In genomic region chr15:63080638-63081250, GRCh38 we compare ENCODE assay signal across 25 cellular contexts. TPM values are rescaled to one million over a fixed set of nuclear protein-coding genes. Genes with fewer than 3 reads are reported as not detected.
DNase-seq lines count a peak whose midpoint lies in the region; ATAC-seq and TF ChIP-seq lines count a peak whose summit lies in the region.
"Had no signal": no experiment of that assay in that cellular context is flagged by ENCODE, and none has a peak within 500 bp of the region (broad histone marks: within the 10 kb centered on the region; RNA-seq: fewer than 3 reads in every experiment).

No MANE protein-coding gene starts in this region.

- no peaks in the 10 kb centered on the region for H3K36me3 Mint-ChIP-seq in WTC11
- no peaks in the 10 kb centered on the region for H3K36me3 Mint-ChIP-seq in activated T-helper 1 cell treated with anti-CD3 and anti-CD28 coated beads, Interleukin-12 subunit alpha, Interleukin-12 subunit beta, Interleukin-2, Interleukin-4 antibody, amounts not matched to agents 30 ng/mL and 10 ng/mL and 1 ng/mL, durations not matched to agents 14 hours and 24 hours and 36 hours (ENCODE audit: low read depth)
- H3K36me3 Mint-ChIP-seq in chondrocyte (ENCODE audit: low read depth): no peaks in the 10 kb centered on the region

- H3K36me3 ChIP-seq in SK-N-SH (replicated peaks in 1 of 2; ENCODE audit: control insufficient read depth in 1 of 2, insufficient read depth in 2 of 2, low read length in 1 of 2) (no peaks in the 10 kb centered on the region), right atrium auricular region (no peaks in the 10 kb centered on the region)
- H3K36me3 ChIP-seq: ascending aorta, BLaER1, lower lobe of right lung, Peyer's patch had no signal

- CTCF ChIA-PET in SK-N-SH (lab: Yijun Ruan, JAX): interaction anchor here (1.1 to 4.1 kb wide), 5 partner anchors 9 to 33 kb away, joined by 3 to 22 read pairs (median 3); no protein-coding TSS in a partner anchor
- CTCF ChIA-PET in WTC11 (lab: Charles Lee): interaction anchor here (1.6 kb wide), 1 partner anchor 33 kb away, joined by 9 read pairs; no protein-coding TSS in a partner anchor

- H3K4me3 Mint-ChIP-seq in WTC11 (no peak overlapping the region), chondrocyte (ENCODE audit: unreplicated experiment) (no peak overlapping the region)
- H3K4me3 Mint-ChIP-seq in activated T-helper 1 cell treated with anti-CD3 and anti-CD28 coated beads, Interleukin-12 subunit alpha, Interleukin-12 subunit beta, Interleukin-2, Interleukin-4 antibody, amounts not matched to agents 30 ng/mL and 10 ng/mL and 1 ng/mL, durations not matched to agents 14 hours and 24 hours and 36 hours: no peak overlapping the region
- H3K4me3 Mint-ChIP-seq: activated T-cell treated with anti-CD3 and anti-CD28 coated beads, Interleukin-2, amount 50 U/mL, for 24 hours; IgD-negative memory B cell had no signal

- no peaks in the 10 kb centered on the region for H3K79me2 ChIP-seq in SK-N-SH (ENCODE audit: insufficient read depth)

- H3K9me3 Mint-ChIP-seq in WTC11 (no peaks in the 10 kb centered on the region), chondrocyte (ENCODE audit: low read depth) (no peaks in the 10 kb centered on the region)
- no peaks in the 10 kb centered on the region for H3K9me3 Mint-ChIP-seq in activated T-helper 1 cell treated with anti-CD3 and anti-CD28 coated beads, Interleukin-12 subunit alpha, Interleukin-12 subunit beta, Interleukin-2, Interleukin-4 antibody, amounts not matched to agents 30 ng/mL and 10 ng/mL and 1 ng/mL, durations not matched to agents 14 hours and 24 hours and 36 hours
- H3K9me3 Mint-ChIP-seq: activated T-cell treated with anti-CD3 and anti-CD28 coated beads, Interleukin-2, amount 50 U/mL, for 24 hours; IgD-negative memory B cell had no signal

- TF ChIP-seq RAD21 in SK-N-SH (IDR thresholded peaks at IDR 0.05; ENCODE audit: low read length): no peak

- ATAC-seq in SK-N-SH treated with all-trans-retinoic acid at 6 μM for 48 hours (peak; percentile 17), WTC11 (no peak)
- ATAC-seq: lower lobe of right lung had no signal

- peaks cover 9% of the 10 kb centered on the region for H3F3A ChIP-seq in SK-N-SH (replicated peaks; ENCODE audit: insufficient read depth)

- H3K27me3 ChIP-seq in SK-N-SH (ENCODE audit: insufficient read depth): no peaks in the 10 kb centered on the region
- no peaks in the 10 kb centered on the region for H3K27me3 ChIP-seq in right atrium auricular region
- H3K27me3 ChIP-seq: ascending aorta, BLaER1, Peyer's patch had no signal

- intact Hi-C loops in activated T-helper 1 cell treated with anti-CD3 and anti-CD28 coated beads, Interleukin-12 subunit alpha, Interleukin-12 subunit beta, Interleukin-2, Interleukin-4 antibody, amounts not matched to agents 30 ng/mL and 10 ng/mL and 1 ng/mL, durations not matched to agents 14 hours and 24 hours and 36 hours (cut with micrococcal nuclease): no loop called here

- H3K9me3 ChIP-seq in SK-N-SH: no peaks in the 10 kb centered on the region
- no peaks in the 10 kb centered on the region for H3K9me3 ChIP-seq in right atrium auricular region
- H3K9me3 ChIP-seq: ascending aorta, BLaER1, lower lobe of right lung, Peyer's patch had no signal

- TF ChIP-seq EP300 in SK-N-SH (IDR thresholded peaks at IDR 0.05; ENCODE audit: borderline replicate concordance in 1 of 2, low read depth in 1 of 2, low read length in 1 of 2): no peak

- H3K27ac ChIP-seq in SK-N-SH (ENCODE audit: low read depth in 2 of 2, low read length in 1 of 2) (peak overlapping the region in 1 of 2 experiments; percentile 24; a peak in 3 of 4 replicates), right atrium auricular region (peak overlapping the region; percentile 75 to 90)
- H3K27ac ChIP-seq: ascending aorta, BLaER1, lower lobe of right lung, Peyer's patch, SK-N-MC had no signal

- H3K4me2 ChIP-seq in SK-N-SH: no peak overlapping the region
- H3K4me2 ChIP-seq: BLaER1 had no signal

- H3K9ac ChIP-seq in SK-N-SH: no peak overlapping the region
- H3K9ac ChIP-seq: BLaER1 had no signal

- H3K27me3 Mint-ChIP-seq in WTC11 (ENCODE audit: low read depth): no peaks in the 10 kb centered on the region; the same call in 1 of the 2 replicates
- H3K27me3 Mint-ChIP-seq in activated T-helper 1 cell treated with anti-CD3 and anti-CD28 coated beads, Interleukin-12 subunit alpha, Interleukin-12 subunit beta, Interleukin-2, Interleukin-4 antibody, amounts not matched to agents 30 ng/mL and 10 ng/mL and 1 ng/mL, durations not matched to agents 14 hours and 24 hours and 36 hours (ENCODE audit: insufficient read depth): peaks cover 7% of the 10 kb centered on the region
- H3K27me3 Mint-ChIP-seq in chondrocyte (ENCODE audit: low read depth): no peaks in the 10 kb centered on the region

- H3K4me1 ChIP-seq in SK-N-SH (ENCODE audit: control insufficient read depth in 1 of 2, insufficient read depth in 2 of 2, low read depth in 1 of 2, low read length in 1 of 2) (peaks cover 7 to 18% of the 10 kb centered on the region in 2 experiments; a peak in 3 of 4 replicates), right atrium auricular region (peaks cover 0 to 31% of the 10 kb centered on the region in 2 donors)
- H3K4me1 ChIP-seq: BLaER1 had no signal

- peaks cover 74% of the 10 kb centered on the region for H3K4me1 Mint-ChIP-seq in WTC11
- peaks cover 3% of the 10 kb centered on the region for H3K4me1 Mint-ChIP-seq in activated T-helper 1 cell treated with anti-CD3 and anti-CD28 coated beads, Interleukin-12 subunit alpha, Interleukin-12 subunit beta, Interleukin-2, Interleukin-4 antibody, amounts not matched to agents 30 ng/mL and 10 ng/mL and 1 ng/mL, durations not matched to agents 14 hours and 24 hours and 36 hours (ENCODE audit: low read depth)
- peaks cover 29% of the 10 kb centered on the region for H3K4me1 Mint-ChIP-seq in chondrocyte (ENCODE audit: low read depth)
- H3K4me1 Mint-ChIP-seq: IgD-negative memory B cell had no signal

- H3K4me3 ChIP-seq in SK-N-SH (ENCODE audit: low read depth in 2 of 2, low read length in 1 of 2) (no peak overlapping the region), right atrium auricular region (no peak overlapping the region)
- H3K4me3 ChIP-seq: ascending aorta, BLaER1, lower lobe of right lung, Peyer's patch, SK-N-MC had no signal

- POLR2A ChIA-PET in SK-N-SH (lab: Yijun Ruan, JAX): interaction anchor here (0.6 kb wide), 2 partner anchors 26 to 1616 kb away, joined by 3 read pairs; no protein-coding TSS in a partner anchor
- POLR2A ChIA-PET in WTC11 (lab: Charles Lee): interaction anchor here (1.5 kb wide), 1 partner anchor 32 kb away, joined by 4 read pairs; no protein-coding TSS in a partner anchor

- DNase-seq in SK-N-SH: no peak
- no peak for DNase-seq in WTC11 (ENCODE audit: low spot score)
- DNase-seq in right atrium auricular region (ENCODE audit: low spot score): no peak
- DNase-seq in activated T-helper 1 cell treated with anti-CD3 and anti-CD28 coated beads, Interleukin-12 subunit alpha, Interleukin-12 subunit beta, Interleukin-2, Interleukin-4 antibody, amounts not matched to agents 30 ng/mL and 10 ng/mL and 1 ng/mL, durations not matched to agents 14 hours and 24 hours and 36 hours (ENCODE audit: low spot score): no peak
- no peak for DNase-seq in cortex of kidney (lab: John Stamatoyannopoulos, UW)
- DNase-seq in activated gamma-delta T cell treated with Interleukin-2 at 50 U/mL for 16 hours: no peak
- no peak for DNase-seq in chondrocyte (ENCODE audit: low spot score)
- DNase-seq: activated naive CD4-positive, alpha-beta T cell treated with anti-CD3 and anti-CD28 coated beads, Interleukin-2, amount 50 U/mL, for 16 hours; activated T-cell treated with anti-CD3 and anti-CD28 coated beads, Interleukin-2, amount 50 U/mL, for 24 hours; cerebellar nuclear complex; effector memory CD4-positive, alpha-beta T cell; glutamatergic neuron; lower lobe of right lung; NCI-H1436 treated with DMSO at 0.1 percent for 48 hours; NCI-H345; NK-92 treated with Interleukin-12 subunit alpha and Interleukin-12 subunit beta, amount 100 ng/mL, for 24 hours; stimulated activated CD4-positive, alpha-beta T cell treated with anti-CD3 and anti-CD28 coated beads, Interleukin-12 subunit alpha, Interleukin-12 subunit beta, amount 100 ng/mL, for 4 hours; stimulated activated CD8-positive, alpha-beta memory T cell treated with anti-CD3 and anti-CD28 coated beads, Interleukin-4, amount 100 ng/mL, for 48 hours; T1000 had no signal

- TF ChIP-seq CTCF in SK-N-SH (IDR thresholded peaks at IDR 0.05) (no peak), WTC11 (IDR thresholded peaks at IDR 0.05) (no peak), right atrium auricular region (IDR thresholded peaks at IDR 0.05) (no peak), chondrocyte (IDR thresholded peaks at IDR 0.05) (no peak)

- H4K20me1 ChIP-seq in SK-N-SH (ENCODE audit: insufficient read depth): no peaks in the 10 kb centered on the region
- H4K20me1 ChIP-seq: BLaER1 had no signal

- no peak overlapping the region for H2AFZ ChIP-seq in SK-N-SH (ENCODE audit: low read depth)

- H3K9me2 ChIP-seq in SK-N-SH: no peaks in the 10 kb centered on the region

- WGBS in SK-N-SH (ENCODE audit: low lambda C conversion rate): 93% methylated on average over 10 of the region's 10 CpGs

- H3K27ac Mint-ChIP-seq in WTC11 (peak overlapping the region; percentile 87; the same call in 1 of the 2 replicates), chondrocyte (ENCODE audit: unreplicated experiment) (no peak overlapping the region)
- no peak overlapping the region for H3K27ac Mint-ChIP-seq in activated T-helper 1 cell treated with anti-CD3 and anti-CD28 coated beads, Interleukin-12 subunit alpha, Interleukin-12 subunit beta, Interleukin-2, Interleukin-4 antibody, amounts not matched to agents 30 ng/mL and 10 ng/mL and 1 ng/mL, durations not matched to agents 14 hours and 24 hours and 36 hours
- H3K27ac Mint-ChIP-seq: activated T-cell treated with anti-CD3 and anti-CD28 coated beads, Interleukin-2, amount 50 U/mL, for 24 hours; IgD-negative memory B cell had no signal

RNA-seq across cellular contexts. Expression of gene TPM1, which starts 38.2 kb away (rescaled TPM):
- 1,371 and 1,764 TPM in 2 replicates for polyA plus RNA-seq in SK-N-SH (2012; rRNA removed)
- 1,590 and 2,049 TPM in 2 replicates for polyA plus RNA-seq in SK-N-SH (2012; cell fraction: cytosol; rRNA removed)
- 2,523 and 2,991 TPM in 2 replicates for polyA plus RNA-seq in SK-N-SH (2012; cell fraction: nucleus; rRNA removed)
- total RNA-seq in WTC11 (2021): 370 to 421 TPM (median 382 TPM) in 3 replicates
- 1,000 to 10,000 TPM; 5,368 to 7,988 TPM for total RNA-seq in right atrium auricular region
- 9.3 and 9.7 TPM in 2 replicates for total RNA-seq in activated T-helper 1 cell treated with anti-CD3 and anti-CD28 coated beads, Interleukin-12 subunit alpha, Interleukin-12 subunit beta, Interleukin-2, Interleukin-4 antibody, amounts not matched to agents 30 ng/mL and 10 ng/mL and 1 ng/mL, durations not matched to agents 14 hours and 24 hours and 36 hours
- 2,291 to 2,367 TPM (median 2,332 TPM) in 3 replicates for total RNA-seq in chondrocyte

RNA-seq across cellular contexts. Expression of gene LACTB, which starts 40.9 kb away (rescaled TPM):
- 23.3 and 28.5 TPM in 2 replicates for polyA plus RNA-seq in SK-N-SH (2012; rRNA removed)
- polyA plus RNA-seq in SK-N-SH (2012; cell fraction: cytosol; rRNA removed): 32.3 and 44.5 TPM in 2 replicates
- 17.9 and 27.1 TPM in 2 replicates for polyA plus RNA-seq in SK-N-SH (2012; cell fraction: nucleus; rRNA removed)
- 14.9 to 17.2 TPM (median 14.9 TPM) in 3 replicates for total RNA-seq in WTC11 (2021)
- total RNA-seq in right atrium auricular region: 10 to 100 TPM; 10.6 to 20.5 TPM
- 13.7 and 15.1 TPM in 2 replicates for total RNA-seq in activated T-helper 1 cell treated with anti-CD3 and anti-CD28 coated beads, Interleukin-12 subunit alpha, Interleukin-12 subunit beta, Interleukin-2, Interleukin-4 antibody, amounts not matched to agents 30 ng/mL and 10 ng/mL and 1 ng/mL, durations not matched to agents 14 hours and 24 hours and 36 hours
- total RNA-seq in chondrocyte: 19.4 to 22.4 TPM (median 20.7 TPM) in 3 replicates

Comparison
In these comparisons a context has a peak if more than half of its experiments do, and no peak if none do; other contexts are left out.
1. RNA of gene TPM1, which starts 38.2 kb away (total RNA-seq): 5,368 to 7,988 TPM in right atrium auricular region, 2,291 to 2,367 TPM in chondrocyte and 370 to 421 TPM in WTC11; 9.3 to 9.7 TPM in activated T-helper 1 cell treated with anti-CD3 and anti-CD28 coated beads, Interleukin-12 subunit alpha, Interleukin-12 subunit beta, Interleukin-2, Interleukin-4 antibody, amounts not matched to agents 30 ng/mL and 10 ng/mL and 1 ng/mL, durations not matched to agents 14 hours and 24 hours and 36 hours; every median in the first group is over 10 times any median in the second.